In genomic region chr20:45118028-45118427, GRCh38 we compare ENCODE assay signal across 19 cellular contexts. TPM values are rescaled to one million over a fixed set of nuclear protein-coding genes. Genes with fewer than 3 reads are reported as not detected.
"Had no signal": no experiment of that assay in that cellular context is flagged by ENCODE, and none has a peak within 500 bp of the region (broad histone marks: within the 10 kb centered on the region; RNA-seq: fewer than 3 reads in every experiment).

No MANE protein-coding gene starts in this region.

- H3K27me3 ChIP-seq: testis had no signal

- H3K9me3 ChIP-seq: testis had no signal

- H3K4me1 ChIP-seq: testis had no signal

- H3K27ac ChIP-seq: coronary artery, testis had no signal

- H3K4me3 ChIP-seq: coronary artery, lung, testis had no signal

- DNase-seq: activated CD4-positive, alpha-beta T cell treated with anti-CD3 and anti-CD28 coated beads, Interleukin-2, amount 50 U/mL, for 1 hour; activated naive CD4-positive, alpha-beta T cell treated with anti-CD3 and anti-CD28 coated beads, Interleukin-2, amount 50 U/mL, for 16 hours; activated T-cell treated with anti-CD3 and anti-CD28 coated beads for 4 hours; effector CD4-positive, alpha-beta T cell; hippocampal formation; left cardiac atrium; naive thymus-derived CD4-positive, alpha-beta T cell; retina; stimulated activated CD4-positive, alpha-beta T cell treated with anti-CD3 and anti-CD28 coated beads, Interleukin-4, amount 100 ng/mL, for 4 hours; stimulated activated naive CD8-positive, alpha-beta T cell treated with anti-CD3 and anti-CD28 coated beads, Interleukin-15, amount 100 ng/mL, for 72 hours; testis had no signal

- ATAC-seq: left cardiac atrium; naive thymus-derived CD4-positive, alpha-beta T cell; stimulated activated naive CD8-positive, alpha-beta T cell treated with anti-CD3 and anti-CD28 coated beads, Interleukin-15, amount 100 ng/mL, for 72 hours had no signal

RNA-seq across cellular contexts. Expression of gene WFDC5, which starts 3.1 kb away (rescaled TPM):
- total RNA-seq: activated CD8-positive, alpha-beta memory T cell treated with anti-CD3 and anti-CD28 coated beads for 36 hours; activated T-helper 2 cell treated with anti-CD3 and anti-CD28 coated beads, Interferon-gamma antibody, Interleukin-2, Interleukin-4, amounts not matched to agents 10 μg/mL and 5 μg/mL and 100 μg/mL, durations not matched to agents 14 hours and 24 hours and 36 hours; glomerular endothelial cell; left cardiac atrium; lung; naive thymus-derived CD4-positive, alpha-beta T cell; skeletal muscle tissue; T-helper 2 cell treated with Interferon-gamma antibody and Interleukin-4, amounts not matched to agents 100 ng/mL and 5 ng/mL, for 36 hours had no signal
- polyA plus RNA-seq: naive thymus-derived CD4-positive, alpha-beta T cell had no signal

RNA-seq across cellular contexts. Expression of gene WFDC12, which starts 6.2 kb away (rescaled TPM):
- total RNA-seq: activated CD8-positive, alpha-beta memory T cell treated with anti-CD3 and anti-CD28 coated beads for 36 hours; activated T-helper 2 cell treated with anti-CD3 and anti-CD28 coated beads, Interferon-gamma antibody, Interleukin-2, Interleukin-4, amounts not matched to agents 10 μg/mL and 5 μg/mL and 100 μg/mL, durations not matched to agents 14 hours and 24 hours and 36 hours; glomerular endothelial cell; left cardiac atrium; naive thymus-derived CD4-positive, alpha-beta T cell; skeletal muscle tissue; T-helper 2 cell treated with Interferon-gamma antibody and Interleukin-4, amounts not matched to agents 100 ng/mL and 5 ng/mL, for 36 hours; testis; ureter had no signal
- polyA plus RNA-seq: naive thymus-derived CD4-positive, alpha-beta T cell had no signal

RNA-seq across cellular contexts. Expression of gene PI3, which starts 56.7 kb away (rescaled TPM):
- total RNA-seq: activated CD8-positive, alpha-beta memory T cell treated with anti-CD3 and anti-CD28 coated beads for 36 hours; activated T-helper 2 cell treated with anti-CD3 and anti-CD28 coated beads, Interferon-gamma antibody, Interleukin-2, Interleukin-4, amounts not matched to agents 10 μg/mL and 5 μg/mL and 100 μg/mL, durations not matched to agents 14 hours and 24 hours and 36 hours; glomerular endothelial cell; naive thymus-derived CD4-positive, alpha-beta T cell; skeletal muscle tissue; T-helper 2 cell treated with Interferon-gamma antibody and Interleukin-4, amounts not matched to agents 100 ng/mL and 5 ng/mL, for 36 hours had no signal
- polyA plus RNA-seq: naive thymus-derived CD4-positive, alpha-beta T cell had no signal
